In the genomic region with DNA sequence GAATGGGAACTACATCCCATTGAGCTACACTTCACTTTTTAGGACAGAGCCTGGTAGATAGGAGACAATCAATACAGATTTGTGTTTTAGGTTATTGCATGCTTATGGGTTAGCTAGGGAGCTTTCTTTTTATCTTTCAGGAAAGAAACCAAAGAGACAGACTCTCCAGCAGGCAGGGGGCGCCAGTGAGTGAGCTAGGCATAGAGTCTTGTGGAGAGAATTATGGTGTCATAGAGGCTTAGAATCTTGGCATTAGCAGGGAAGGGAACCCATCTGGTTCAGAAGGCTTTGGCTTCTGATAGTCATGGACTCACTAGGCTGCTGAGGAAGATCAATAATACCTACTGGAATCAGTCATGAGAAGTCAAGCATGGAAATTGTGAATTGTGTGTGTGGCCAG, we compare ENCODE assay signal across 14 cellular contexts. TPM values are rescaled to one million over a fixed set of nuclear protein-coding genes. Genes with fewer than 3 reads are reported as not detected.
A peak's percentile ranks its signal among the peaks of the same experiment; 100 is the strongest.
DNase-seq lines count a peak whose midpoint lies in the region; FAIRE-seq and TF ChIP-seq lines count a peak whose summit lies in the region.
"Had no signal": no experiment of that assay in that cellular context is flagged by ENCODE, and none has a peak within 500 bp of the region (broad histone marks: within the 10 kb centered on the region; RNA-seq: fewer than 3 reads in every experiment).

A gene with protein sequence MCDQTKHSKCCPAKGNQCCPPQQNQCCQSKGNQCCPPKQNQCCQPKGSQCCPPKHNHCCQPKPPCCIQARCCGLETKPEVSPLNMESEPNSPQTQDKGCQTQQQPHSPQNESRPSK (plus strand): TSS at position 281 of the 400 bp plus-strand sequence. CDS start 6,101 bp downstream, outside the sequence.

- H3K4me3 ChIP-seq in MM.1S (ENCODE audit: low read length) (no peak within 1 kb of the TSS), H1 (ENCODE audit: extremely low read depth in 1 of 4, insufficient read depth in 2 of 4, low read depth in 3 of 4, low read length in 4 of 4) (no peak within 1 kb of the TSS), coronary artery (no peak within 1 kb of the TSS)
- H3K4me3 ChIP-seq: right lobe of liver had no signal

- H3K36me3 ChIP-seq in MM.1S (replicated peaks; ENCODE audit: insufficient read depth, low read length) (no peaks in the 10 kb centered on the region), H1 (ENCODE audit: control insufficient read depth in 2 of 4, insufficient read depth in 4 of 4, low read length in 3 of 4) (no peaks in the 10 kb centered on the region)
- H3K36me3 ChIP-seq: right lobe of liver had no signal

- H3K23me2 ChIP-seq in H1 (ENCODE audit: low read depth, low read length), result no peaks in the 10 kb centered on the region

- H3K79me2 ChIP-seq in MM.1S (ENCODE audit: low read length), result no peaks in the 10 kb centered on the region
- H3K79me2 ChIP-seq in H1 (ENCODE audit: control insufficient read depth in 1 of 2, insufficient read depth in 2 of 2, low read length in 2 of 2), result no peaks in the 10 kb centered on the region

- TF ChIP-seq RAD21 in H1 (IDR thresholded peaks at IDR 0.05 in 1 of 2, conservative IDR thresholded peaks at IDR 0.05 in 1 of 2; ENCODE audit: low read depth in 2 of 2, low read length in 2 of 2), result peak; percentile 53 to 65

- no peaks in the 10 kb centered on the region for H3K79me1 ChIP-seq in H1 (ENCODE audit: low read depth, low read length)

- H3K9me2 ChIP-seq in MM.1S (replicated peaks; ENCODE audit: insufficient read depth, low read length), result no peaks in the 10 kb centered on the region

- H4K91ac ChIP-seq in H1 (replicated peaks; ENCODE audit: insufficient read length, low read length), result no peak within 1 kb of the TSS

- no peak within 1 kb of the TSS for H2BK15ac ChIP-seq in H1 (ENCODE audit: low read length)

- no peaks in the 10 kb centered on the region for H3K27me3 ChIP-seq in MM.1S (replicated peaks; ENCODE audit: insufficient read depth, low read length)
- no peaks in the 10 kb centered on the region for H3K27me3 ChIP-seq in H1 (replicated peaks in 1 of 4; ENCODE audit: control insufficient read depth in 3 of 4, extremely low read depth in 1 of 4, insufficient read depth in 3 of 4, low read length in 3 of 4)
- H3K27me3 ChIP-seq: right lobe of liver had no signal

- H3K27ac ChIP-seq in MM.1S (ENCODE audit: low read length) (no peak within 1 kb of the TSS), H1 (ENCODE audit: low read depth, low read length) (no peak within 1 kb of the TSS), coronary artery (no peak within 1 kb of the TSS)

- H3K18ac ChIP-seq in H1 (ENCODE audit: extremely low read depth, low read length), result no peak within 1 kb of the TSS

- 10% methylated on average over 1 of the region's 1 CpG; no CpG with 5 or more reads in 1 of the 2 experiments for WGBS in H1 (ENCODE audit: extremely low coverage in 1 of 2, insufficient coverage in 1 of 2, insufficient read length in 1 of 2, insufficient replicate concordance in 2 of 2, low coverage in 1 of 2, low lambda C conversion rate in 2 of 2, missing lambda C conversion rate in 1 of 2), 2 experiments

- FAIRE-seq in H1 (lab: Jason Lieb, UNC) (peak; percentile 19), HTR-8/SVneo (lab: Jason Lieb, UNC) (no peak)

- DNase-seq in activated T-cell treated with anti-CD3 and anti-CD28 coated beads for 48 hours (ENCODE audit: low read depth) (peak; percentile 12), activated T-cell treated with anti-CD3 and anti-CD28 coated beads for 4 hours (no peak), MM.1S (no peak), H1 (ENCODE audit: low read depth in 1 of 2, low spot score in 2 of 2) (peak in 1 of 2 experiments; percentile 84), NCI-H1930 (lab: John Stamatoyannopoulos, UW) (no peak), coronary artery (ENCODE audit: low spot score) (no peak), HTR-8/SVneo (ENCODE audit: insufficient read length, low spot score) (no peak)
- DNase-seq in stimulated activated CD4-positive, alpha-beta T cell treated with anti-CD3 and anti-CD28 coated beads, Interleukin-4, amount 100 ng/mL, for 48 hours (ENCODE audit: low read depth in 2 of 2), result peak; percentile 40 to 49
- DNase-seq: activated T-cell treated with anti-CD3 and anti-CD28 coated beads, Interleukin-2, amount 50 U/mL, for 4 hours; C1 segment of cervical spinal cord; NCI-H2029; right lobe of liver had no signal

- no peak for TF ChIP-seq POLR2A in H1 (IDR thresholded peaks at IDR 0.05; ENCODE audit: control extremely low read depth in 1 of 2, low read depth in 2 of 2, low read length in 2 of 2)

- no peak within 1 kb of the TSS for H3K56ac ChIP-seq in H1 (replicated peaks; ENCODE audit: insufficient read length, low read depth, low read length)

- CTCF ChIA-PET in H1 (lab: Charles Lee; ENCODE audit: partially characterized antibody), result interaction anchor here (0.6 to 2.7 kb wide), 13 partner anchors 8 to 532 kb away, joined by 3 to 16 read pairs (median 3); no protein-coding TSS in a partner anchor

- no peaks in the 10 kb centered on the region for H3F3A ChIP-seq in MM.1S (ENCODE audit: insufficient read depth, low read length)

- H3K9me3 ChIP-seq in MM.1S (replicated peaks; ENCODE audit: insufficient read depth, low read length) (no peaks in the 10 kb centered on the region), H1 (ENCODE audit: insufficient read depth in 2 of 2, low read depth in 1 of 2, low read length in 1 of 2) (peaks cover 0 to under 1% of the 10 kb centered on the region in 2 experiments; a peak in 1 of 4 replicates)
- H3K9me3 ChIP-seq: right lobe of liver had no signal

- no peak within 1 kb of the TSS for H2AFZ ChIP-seq in MM.1S (ENCODE audit: low read length)
- no peak within 1 kb of the TSS for H2AFZ ChIP-seq in H1 (ENCODE audit: low read length)

- H4K5ac ChIP-seq in H1 (ENCODE audit: insufficient read length, low read depth, low read length), result no peak within 1 kb of the TSS

- H2BK20ac ChIP-seq in H1 (ENCODE audit: low read length), result no peak within 1 kb of the TSS

- H3K4me1 ChIP-seq in MM.1S (ENCODE audit: low read length) (no peaks in the 10 kb centered on the region), H1 (replicated peaks in 1 of 4; ENCODE audit: control insufficient read depth in 3 of 4, insufficient read depth in 4 of 4, low read length in 3 of 4) (no peaks in the 10 kb centered on the region)

- H3K23ac ChIP-seq in H1 (ENCODE audit: insufficient read length), result no peak within 1 kb of the TSS

- H3K9ac ChIP-seq in MM.1S (ENCODE audit: low read length) (no peak within 1 kb of the TSS), H1 (replicated peaks in 1 of 4; ENCODE audit: extremely low read depth in 1 of 4, low read depth in 3 of 4, low read length in 3 of 4) (no peak within 1 kb of the TSS)

- POLR2A ChIA-PET in H1 (lab: Charles Lee; ENCODE audit: partially characterized antibody), result no interaction called here

- H3K4me2 ChIP-seq in MM.1S (ENCODE audit: low read depth, low read length), result no peak within 1 kb of the TSS
- no peak within 1 kb of the TSS for H3K4me2 ChIP-seq in H1 (ENCODE audit: insufficient read depth in 1 of 2, low read depth in 2 of 2, low read length in 2 of 2)

- H4K20me1 ChIP-seq in MM.1S (ENCODE audit: insufficient read depth, low read length) (no peaks in the 10 kb centered on the region), H1 (replicated peaks in 1 of 2; ENCODE audit: control insufficient read depth in 1 of 2, insufficient read depth in 2 of 2, low read length in 2 of 2) (no peaks in the 10 kb centered on the region)

- no peak within 1 kb of the TSS for H4K8ac ChIP-seq in H1 (ENCODE audit: extremely low read depth, insufficient read depth, low read length)

- TF ChIP-seq CTCF in MM.1S (IDR thresholded peaks at IDR 0.05; ENCODE audit: low read length) (peak; percentile 48), H1 (IDR thresholded peaks at IDR 0.05; ENCODE audit: control extremely low read depth in 1 of 3, insufficient read depth in 1 of 3, low read depth in 1 of 3, low read length in 3 of 3) (peak; percentile 19 to 62 (median 60)), coronary artery (IDR thresholded peaks at IDR 0.05) (no peak)

- no peak for TF ChIP-seq EP300 in H1 (IDR thresholded peaks at IDR 0.05; ENCODE audit: borderline replicate concordance in 1 of 2, low read depth in 2 of 2, low read length in 2 of 2)

- no peak within 1 kb of the TSS for H3K4ac ChIP-seq in H1 (replicated peaks; ENCODE audit: insufficient read length, low read depth, low read length)

- H2BK5ac ChIP-seq in H1 (ENCODE audit: low read depth, low read length), result no peak within 1 kb of the TSS; the same call in 1 of the 2 replicates

- no peak within 1 kb of the TSS for H3K14ac ChIP-seq in H1 (ENCODE audit: insufficient read length)

- no peak within 1 kb of the TSS for H2AK5ac ChIP-seq in H1 (ENCODE audit: low read depth, low read length)

- H2BK120ac ChIP-seq in H1 (replicated peaks; ENCODE audit: low read depth, low read length), result no peak within 1 kb of the TSS

- no peak within 1 kb of the TSS for H2BK12ac ChIP-seq in H1 (ENCODE audit: low read depth, low read length)

TF ChIP-seq in H1, 55 proteins besides CTCF, POLR2A, EP300 and RAD21 (continues in another document):
- TF ChIP-seq SP1 (IDR thresholded peaks at IDR 0.05; ENCODE audit: low read depth, low read length) (no peak), TCF12 (IDR thresholded peaks at IDR 0.05; ENCODE audit: low read depth, low read length) (no peak), ZNF274 (IDR thresholded peaks at IDR 0.05; ENCODE audit: borderline replicate concordance, extremely low read depth, low read length) (no peak), TAF1 (IDR thresholded peaks at IDR 0.05; ENCODE audit: low read depth, low read length) (no peak), RFX5 (IDR thresholded peaks at IDR 0.05; ENCODE audit: borderline replicate concordance, low read depth, low read length) (no peak), HDAC6 (IDR thresholded peaks at IDR 0.05; ENCODE audit: low read depth, low read length) (no peak), RXRA (IDR thresholded peaks at IDR 0.05; ENCODE audit: insufficient read depth, low read depth, low read length) (no peak), JUND (IDR thresholded peaks at IDR 0.05; ENCODE audit: low read length) (no peak), SIRT6 (IDR thresholded peaks at IDR 0.05; ENCODE audit: low read length) (no peak), GABPA (IDR thresholded peaks at IDR 0.05; ENCODE audit: borderline replicate concordance, insufficient read depth, low read length) (no peak), SIX5 (IDR thresholded peaks at IDR 0.05; ENCODE audit: low read depth, low read length) (no peak), CTBP2 (IDR thresholded peaks at IDR 0.05; ENCODE audit: borderline replicate concordance, insufficient read depth, insufficient read length, low read length) (no peak)

RNA-seq across cellular contexts. Expression of the gene that starts here (rescaled TPM):
- not detected in 2 replicates for total RNA-seq in H1 (2021; fragmentation: NEBNext Ultra II Directional; extraction: Animal tissue kit (Norgen Biotek cat#: 25700))
- polyA plus RNA-seq in H1 (2011; rRNA removed), result not detected in 2 replicates
- not detected for polyA plus RNA-seq in H1 (2011; cell fraction: cytosol; rRNA removed)
- not detected for polyA plus RNA-seq in H1 (2011; cell fraction: nucleus; rRNA removed)
- polyA plus RNA-seq in H1 (2012, experiment 1 of 2), result not detected in 4 replicates
- not detected for polyA plus RNA-seq in H1 (2012, experiment 2 of 2)
- not detected for polyA plus RNA-seq in H1 (2013, experiment 1 of 2)
- polyA plus RNA-seq in H1 (2013, experiment 2 of 2), result not detected
- not detected in 2 replicates for polyA minus RNA-seq in H1 (2011; rRNA and poly(A)+ RNA removed)
- not detected for polyA minus RNA-seq in H1 (2011; cell fraction: cytosol; rRNA and poly(A)+ RNA removed)
- polyA minus RNA-seq in H1 (2011; cell fraction: nucleus; rRNA and poly(A)+ RNA removed), result not detected
- total RNA-seq: activated T-cell treated with anti-CD3 and anti-CD28 coated beads, Interleukin-2, amount 50 U/mL, for 4 hours; cerebellum; glomerular endothelial cell; right lobe of liver had no signal

Comparison
In these comparisons a context has a peak if more than half of its experiments do, and no peak if none do; other contexts are left out.
1. DNase-seq: peak in activated T-cell treated with anti-CD3 and anti-CD28 coated beads for 48 hours (single experiment) and stimulated activated CD4-positive, alpha-beta T cell treated with anti-CD3 and anti-CD28 coated beads, Interleukin-4, amount 100 ng/mL, for 48 hours (2 of 2); none in activated T-cell treated with anti-CD3 and anti-CD28 coated beads for 4 hours (single experiment), MM.1S (single experiment), NCI-H1930 (0 of 2), coronary artery (single experiment) and HTR-8/SVneo (single experiment).